ENCODE assay signal across 19 cellular contexts in the genomic region with DNA sequence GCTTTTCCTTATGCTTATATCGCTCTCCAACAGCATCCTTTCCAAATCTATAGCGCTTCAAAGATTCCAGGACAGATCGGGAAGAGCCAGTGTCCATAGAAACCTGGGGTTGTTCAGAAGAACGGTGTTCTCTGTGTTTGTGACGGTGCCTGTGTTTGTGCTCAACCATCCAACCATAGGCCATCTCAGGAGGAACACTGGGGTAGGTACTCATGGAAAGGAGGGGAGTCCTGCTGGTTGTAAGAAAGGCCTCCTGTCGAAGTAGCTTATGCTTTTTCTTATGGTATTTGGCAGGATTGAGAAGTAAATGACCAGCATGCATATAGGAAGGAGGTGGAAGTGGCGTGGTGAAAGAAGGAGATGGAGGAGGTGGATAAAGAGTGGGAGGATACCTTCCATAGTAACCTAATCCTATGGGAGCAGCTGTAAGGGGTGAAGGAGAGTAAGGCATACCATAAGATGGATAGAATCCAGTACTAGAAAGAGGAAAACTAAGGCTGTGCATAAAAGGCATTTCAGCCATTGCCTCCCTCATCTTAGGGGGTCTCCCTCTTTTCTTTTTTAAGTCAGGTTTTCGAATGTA.
DNase-seq lines count a peak whose midpoint lies in the region; ATAC-seq and TF ChIP-seq lines count a peak whose summit lies in the region.
"Had no signal": no experiment of that assay in that cellular context is flagged by ENCODE, and none has a peak within 500 bp of the region (broad histone marks: within the 10 kb centered on the region; RNA-seq: fewer than 3 reads in every experiment).

No MANE protein-coding gene starts in this region.

- no peak overlapping the region for H4K91ac ChIP-seq in H9 (ENCODE audit: insufficient read length, low read depth, low read length)

- no peaks in the 10 kb centered on the region for H3K23me2 ChIP-seq in H9 (ENCODE audit: insufficient read length, low read depth, low read length, poor library complexity, severe bottlenecking)

- no peaks in the 10 kb centered on the region for H3K79me2 ChIP-seq in H9 (ENCODE audit: insufficient read depth, low read length)

- no peak for DNase-seq in CD4-positive, CD25-positive, alpha-beta regulatory T cell
- DNase-seq in H9 (no peak), upper lobe of right lung (no peak), COLO829 (ENCODE audit: low spot score) (no peak), epidermal melanocyte (ENCODE audit: insufficient read length, low spot score) (no peak)
- DNase-seq: CD8-positive, alpha-beta T cell; DMS79; KG1; NCI-H187; NCI-H2227 treated with DMSO at 0.1 percent for 48 hours; NCI-H510A treated with DMSO at 0.1 percent for 48 hours; NCI-H774; OCI-M1; SHP77 had no signal

- H3K18ac ChIP-seq in H9 (ENCODE audit: insufficient read length, low read depth, low read length) = no peak overlapping the region

- no peak overlapping the region for H3K14ac ChIP-seq in H9 (ENCODE audit: insufficient read depth, low read length)

- H2BK20ac ChIP-seq in H9 (ENCODE audit: low read depth, low read length, poor library complexity, severe bottlenecking) = no peak overlapping the region

- H3K27me3 ChIP-seq in CD4-positive, CD25-positive, alpha-beta regulatory T cell (ENCODE audit: control insufficient read depth, insufficient read depth, low read length) = no peaks in the 10 kb centered on the region
- H3K27me3 ChIP-seq in H9 (ENCODE audit: insufficient read depth, low read length) (no peaks in the 10 kb centered on the region), iPS-20b (ENCODE audit: insufficient read depth, low read length) (no peaks in the 10 kb centered on the region), upper lobe of right lung (no peaks in the 10 kb centered on the region)

- H3K27ac Mint-ChIP-seq in CD4-positive, CD25-positive, alpha-beta regulatory T cell = peak overlapping the region in 2 of 3 donors; percentile 65 to 78
- H3K27ac Mint-ChIP-seq in H9 = peak overlapping the region in 2 of 3 experiments; percentile 22 to 85; a peak in 4 of 7 replicates
- H3K27ac Mint-ChIP-seq in activated T-helper 17 cell treated with anti-CD3 and anti-CD28 coated beads, Interleukin-2, amount 50 U/mL, for 72 hours = peak overlapping the region; percentile 4
- H3K27ac Mint-ChIP-seq: CD8-positive, alpha-beta T cell had no signal

- H2AFZ ChIP-seq in H9 (ENCODE audit: low read length) = no peak overlapping the region

- H3K4me3 ChIP-seq in CD4-positive, CD25-positive, alpha-beta regulatory T cell (ENCODE audit: low read depth, low read length) = no peak overlapping the region
- peak overlapping the region; percentile 3; the same call in 1 of the 2 replicates for H3K4me3 ChIP-seq in iPS-20b (ENCODE audit: low read length)
- H3K4me3 ChIP-seq in upper lobe of right lung = no peak overlapping the region
- H3K4me3 ChIP-seq: A549, SK-N-MC had no signal

- no peak for ATAC-seq in CD4-positive, CD25-positive, alpha-beta regulatory T cell (ENCODE audit: low read depth in 2 of 2)
- no peak for ATAC-seq in activated T-helper 17 cell treated with anti-CD3 and anti-CD28 coated beads, Interleukin-2, amount 50 U/mL, for 72 hours (replicated peaks)
- ATAC-seq in upper lobe of right lung = no peak
- ATAC-seq: CD8-positive, alpha-beta T cell; HCT116 had no signal

- no peak overlapping the region for H2BK5ac ChIP-seq in H9 (ENCODE audit: insufficient read length, low read length)

- peaks cover 0 to 4% (median 0%) of the 10 kb centered on the region in 7 donors for H3K9me3 Mint-ChIP-seq in CD4-positive, CD25-positive, alpha-beta regulatory T cell
- H3K9me3 Mint-ChIP-seq in H9 = no peaks in the 10 kb centered on the region; a peak in 1 of 5 replicates
- H3K9me3 Mint-ChIP-seq in activated T-helper 17 cell treated with anti-CD3 and anti-CD28 coated beads, Interleukin-2, amount 50 U/mL, for 72 hours = peaks cover 5% of the 10 kb centered on the region
- H3K9me3 Mint-ChIP-seq: CD8-positive, alpha-beta T cell had no signal

- H3K27me3 Mint-ChIP-seq in CD4-positive, CD25-positive, alpha-beta regulatory T cell = no peaks in the 10 kb centered on the region
- no peaks in the 10 kb centered on the region for H3K27me3 Mint-ChIP-seq in H9 (ENCODE audit: low read depth)
- H3K27me3 Mint-ChIP-seq in activated T-helper 17 cell treated with anti-CD3 and anti-CD28 coated beads, Interleukin-2, amount 50 U/mL, for 72 hours = no peaks in the 10 kb centered on the region

- H2AK5ac ChIP-seq in H9 (ENCODE audit: insufficient read length, low read length) = no peak overlapping the region

- H3K36me3 ChIP-seq in CD4-positive, CD25-positive, alpha-beta regulatory T cell (ENCODE audit: control insufficient read depth, insufficient read depth, low read length) = peaks cover 37% of the 10 kb centered on the region
- H3K36me3 ChIP-seq in iPS-20b (ENCODE audit: insufficient read depth, low read depth, low read length) = peaks cover 33% of the 10 kb centered on the region
- peaks cover 25% of the 10 kb centered on the region for H3K36me3 ChIP-seq in upper lobe of right lung

- H3K36me3 Mint-ChIP-seq in CD4-positive, CD25-positive, alpha-beta regulatory T cell = peaks cover 54% of the 10 kb centered on the region
- H3K36me3 Mint-ChIP-seq in H9 (ENCODE audit: insufficient read depth in 1 of 3, low read depth in 3 of 3) = peaks cover 20 to 45% (median 35%) of the 10 kb centered on the region in 3 experiments
- H3K36me3 Mint-ChIP-seq in activated T-helper 17 cell treated with anti-CD3 and anti-CD28 coated beads, Interleukin-2, amount 50 U/mL, for 72 hours (ENCODE audit: low read depth) = peaks cover 87% of the 10 kb centered on the region

- intact Hi-C loops in upper lobe of right lung (cut with DNase I) = no loop called here

- H4K5ac ChIP-seq in H9 (ENCODE audit: insufficient read length, low read depth, low read length) = no peak overlapping the region

- H3K27ac ChIP-seq in CD4-positive, CD25-positive, alpha-beta regulatory T cell (ENCODE audit: insufficient read depth, low read length, poor library complexity, severe bottlenecking) = no peak overlapping the region
- no peak overlapping the region for H3K27ac ChIP-seq in H9 (ENCODE audit: insufficient read length, low read depth, low read length)
- H3K27ac ChIP-seq in iPS-20b (ENCODE audit: low read length) = no peak overlapping the region
- H3K27ac ChIP-seq in upper lobe of right lung = no peak overlapping the region
- H3K27ac ChIP-seq: A549, SK-N-MC had no signal

- peaks cover 10 to 29% (median 13%) of the 10 kb centered on the region in 4 donors for H3K4me1 Mint-ChIP-seq in CD4-positive, CD25-positive, alpha-beta regulatory T cell
- peaks cover 20% of the 10 kb centered on the region in 2 experiments for H3K4me1 Mint-ChIP-seq in H9
- H3K4me1 Mint-ChIP-seq in activated T-helper 17 cell treated with anti-CD3 and anti-CD28 coated beads, Interleukin-2, amount 50 U/mL, for 72 hours = peaks cover 20% of the 10 kb centered on the region

- no peaks in the 10 kb centered on the region for H3K4me1 ChIP-seq in CD4-positive, CD25-positive, alpha-beta regulatory T cell (ENCODE audit: control insufficient read depth, insufficient read depth, low read length, poor library complexity, severe bottlenecking)
- peaks cover 6% of the 10 kb centered on the region; the same call in 1 of the 2 replicates for H3K4me1 ChIP-seq in H9 (ENCODE audit: insufficient read depth, low read length)
- peaks cover 8% of the 10 kb centered on the region; the same call in 1 of the 2 replicates for H3K4me1 ChIP-seq in iPS-20b (ENCODE audit: insufficient read depth, low read length)
- H3K4me1 ChIP-seq in upper lobe of right lung = no peaks in the 10 kb centered on the region

- no peaks in the 10 kb centered on the region for H3K79me1 ChIP-seq in H9 (ENCODE audit: insufficient read depth, low read depth, low read length, poor library complexity, severe bottlenecking)

- H3K4me3 Mint-ChIP-seq in CD4-positive, CD25-positive, alpha-beta regulatory T cell = no peak overlapping the region
- peak overlapping the region in 1 of 2 experiments; percentile 10; a peak in 1 of 5 replicates for H3K4me3 Mint-ChIP-seq in H9
- no peak overlapping the region for H3K4me3 Mint-ChIP-seq in activated T-helper 17 cell treated with anti-CD3 and anti-CD28 coated beads, Interleukin-2, amount 50 U/mL, for 72 hours
- H3K4me3 Mint-ChIP-seq: CD8-positive, alpha-beta T cell had no signal

- no peaks in the 10 kb centered on the region for H4K20me1 ChIP-seq in H9 (ENCODE audit: control insufficient read depth, insufficient read depth, insufficient read length)

- no peak overlapping the region for H4K8ac ChIP-seq in H9 (replicated peaks; ENCODE audit: insufficient read length, low read depth, low read length)

- H3K4me2 ChIP-seq in H9 (ENCODE audit: insufficient read depth, insufficient read length, low read length) = no peak overlapping the region

- no peak overlapping the region for H3K23ac ChIP-seq in H9 (ENCODE audit: insufficient read length, low read depth, low read length)

- no peak overlapping the region for H3K4ac ChIP-seq in H9 (ENCODE audit: low read depth, low read length)

- H2BK12ac ChIP-seq in H9 (ENCODE audit: insufficient read length, low read depth, low read length) = no peak overlapping the region

- H3K9ac ChIP-seq in H9 (ENCODE audit: extremely low read depth, insufficient read length, low read length) = no peak overlapping the region
- H3K9ac ChIP-seq in iPS-20b (ENCODE audit: low read depth, low read length) = no peak overlapping the region

- H3T11ph ChIP-seq in H9 (ENCODE audit: low read length) = no peak overlapping the region

- no peak overlapping the region for H3K56ac ChIP-seq in H9 (ENCODE audit: insufficient read length, low read depth, low read length)

- TF ChIP-seq CTCF in H9 (conservative IDR thresholded peaks at IDR 0.05) = no peak
- TF ChIP-seq CTCF in upper lobe of right lung (IDR thresholded peaks at IDR 0.05) = no peak

- no peaks in the 10 kb centered on the region for H3K9me3 ChIP-seq in CD4-positive, CD25-positive, alpha-beta regulatory T cell (ENCODE audit: control insufficient read depth in 2 of 2, low read length in 2 of 2)
- H3K9me3 ChIP-seq in H9 (ENCODE audit: control insufficient read depth, low read depth, low read length) (no peaks in the 10 kb centered on the region), iPS-20b (ENCODE audit: insufficient read depth, low read depth, low read length) (no peaks in the 10 kb centered on the region), upper lobe of right lung (no peaks in the 10 kb centered on the region)
- H3K9me3 ChIP-seq: A549 had no signal

- H2BK15ac ChIP-seq in H9 (ENCODE audit: low read depth, low read length) = no peak overlapping the region

- no CpG with 5 or more reads among the region's 8 CpGs for WGBS in H9 (ENCODE audit: extremely low coverage, insufficient read length, low lambda C conversion rate)

- H2BK120ac ChIP-seq in H9 (ENCODE audit: low read depth, low read length, poor library complexity, severe bottlenecking) = no peak overlapping the region

Comparison
In these comparisons a context has a peak if more than half of its experiments do, and no peak if none do; other contexts are left out.
1. H3K27ac Mint-ChIP-seq: peak in every context shown above with its lines; median percentile 72 in CD4-positive, CD25-positive, alpha-beta regulatory T cell; 54 in H9; 4 in activated T-helper 17 cell treated with anti-CD3 and anti-CD28 coated beads, Interleukin-2, amount 50 U/mL, for 72 hours.